10 cellular contexts compared by ENCODE assay signal in genomic region chr15:23869391-23869790, GRCh38.
A peak's percentile ranks its signal among the peaks of the same experiment; 100 is the strongest.
DNase-seq lines count a peak whose midpoint lies in the region; ATAC-seq, FAIRE-seq and TF ChIP-seq lines count a peak whose summit lies in the region.
"Had no signal": no experiment of that assay in that cellular context is flagged by ENCODE, and none has a peak within 500 bp of the region (broad histone marks: within the 10 kb centered on the region; RNA-seq: fewer than 3 reads in every experiment).

No MANE protein-coding gene starts in this region.

- no peaks in the 10 kb centered on the region for H3K9me2 ChIP-seq in GM23248 (ENCODE audit: insufficient read depth)

- H3K9ac ChIP-seq in GM23248, result no peak overlapping the region

- ATAC-seq in left cardiac atrium (peak; percentile 78 to 97), pancreas (peak; percentile 68 to 100 (median 92)), HG03025 (IDR thresholded peaks at IDR 0.05; ENCODE audit: low FRiP score, unreplicated experiment) (no peak), GM21515 (IDR thresholded peaks at IDR 0.05; ENCODE audit: unreplicated experiment) (no peak), GM21526 (IDR thresholded peaks at IDR 0.05; ENCODE audit: low FRiP score, unreplicated experiment) (no peak)

- intact Hi-C loops in left cardiac atrium (cut with DNase I) (no loop called here), pancreas (cut with DNase I) (loop anchor here in 1 of 3 donors (5.0 kb wide), 1 partner anchor 222 kb away; the partner anchor contains the start of gene MAGEL2)

- no peaks in the 10 kb centered on the region for H3K9me3 ChIP-seq in GM23248 (ENCODE audit: low read depth)
- no peaks in the 10 kb centered on the region for H3K9me3 ChIP-seq in pancreas

- no peaks in the 10 kb centered on the region for H4K20me1 ChIP-seq in GM23248 (ENCODE audit: insufficient read depth)

- H3K27me3 ChIP-seq in GM23248 (replicated peaks; ENCODE audit: insufficient read depth), result no peaks in the 10 kb centered on the region
- peaks cover 0 to 8% (median 0%) of the 10 kb centered on the region in 4 donors for H3K27me3 ChIP-seq in pancreas

- in situ Hi-C loops in GM23248 (cut with MboI), result loop anchor here (10.0 kb wide), 1 partner anchor 225 kb away; the partner anchor contains the start of gene MAGEL2

- DNase-seq in GM23248, result peak; percentile 2
- DNase-seq in OCI-M1 (lab: John Stamatoyannopoulos, UW), result peak; percentile 53
- peak; percentile 34 for DNase-seq in left cardiac atrium
- peak; percentile 43 to 69 (median 63) for DNase-seq in pancreas
- DNase-seq in stimulated activated CD4-positive, alpha-beta T cell treated with anti-CD3 and anti-CD28 coated beads, Interleukin-15, amount 100 ng/mL, for 24 hours, result no peak
- DNase-seq: DMS153, NCI-H1417 treated with DMSO at 0.1 percent for 48 hours had no signal

- no peaks in the 10 kb centered on the region for H3F3A ChIP-seq in GM23248 (ENCODE audit: insufficient read depth)

- no peak for TF ChIP-seq CTCF in pancreas (IDR thresholded peaks at IDR 0.05)

- H3K27ac ChIP-seq in GM23248, result no peak overlapping the region
- H3K27ac ChIP-seq in pancreas, result no peak overlapping the region

- H3K4me3 ChIP-seq in GM23248 (no peak overlapping the region), pancreas (peak overlapping the region in 2 of 4 donors; percentile 6 to 25)

- H3K4me2 ChIP-seq in GM23248 (ENCODE audit: unreplicated experiment), result no peak overlapping the region

- H3K79me2 ChIP-seq in GM23248 (ENCODE audit: insufficient read depth), result no peaks in the 10 kb centered on the region

- 14 to 23% methylated on average over 16 to 23 of the region's 24 CpGs for WGBS in GM23248 (ENCODE audit: low coverage in 1 of 2, low lambda C conversion rate in 2 of 2, missing lambda C conversion rate in 2 of 2), 2 experiments
- 23 to 24% methylated on average over 24 of the region's 24 CpGs for WGBS in pancreas, 2 donors

- no peaks in the 10 kb centered on the region for H3K36me3 ChIP-seq in GM23248 (ENCODE audit: low read depth)
- no peaks in the 10 kb centered on the region for H3K36me3 ChIP-seq in pancreas

- peak overlapping the region; percentile 28; the same call in 1 of the 2 replicates for H2AFZ ChIP-seq in GM23248

- no peak for FAIRE-seq in pancreas (lab: Jason Lieb, UNC)

- H3K4me1 ChIP-seq in GM23248 (ENCODE audit: insufficient read depth), result no peaks in the 10 kb centered on the region
- H3K4me1 ChIP-seq in pancreas, result no peaks in the 10 kb centered on the region

Comparison
In these comparisons a context has a peak if more than half of its experiments do, and no peak if none do; other contexts are left out.
1. ATAC-seq: peak in left cardiac atrium (2 of 2) and pancreas (4 of 4); none in HG03025 (single experiment), GM21515 (single experiment) and GM21526 (single experiment).